8 cellular contexts compared by ENCODE assay signal in genomic region chr17:47692895-47693666, GRCh38. TPM values are rescaled to one million over a fixed set of nuclear protein-coding genes. Genes with fewer than 3 reads are reported as not detected.
A peak's percentile ranks its signal among the peaks of the same experiment; 100 is the strongest.
DNase-seq lines count a peak whose midpoint lies in the region; ATAC-seq and TF ChIP-seq lines count a peak whose summit lies in the region.

No MANE protein-coding gene starts in this region.

- H3K4me1 ChIP-seq in BE2C = peaks cover 9% of the 10 kb centered on the region
- H3K4me1 ChIP-seq in H9 (ENCODE audit: insufficient read depth, low read length) = peaks cover 14% of the 10 kb centered on the region; the same call in 1 of the 2 replicates
- peaks cover 0 to 39% of the 10 kb centered on the region in 2 donors for H3K4me1 ChIP-seq in left lung

- no peak for DNase-seq in BE2C
- peak; percentile 60 for DNase-seq in H9
- DNase-seq in activated naive CD8-positive, alpha-beta T cell treated with anti-CD3 and anti-CD28 coated beads, Interleukin-2, amount 10 ng/mL, durations not matched to agents 7 days and 5 days = no peak
- no peak for DNase-seq in left lung
- no peak for DNase-seq in type B pancreatic cell (ENCODE audit: extremely low spot score, unreplicated experiment)
- no peak for DNase-seq in inferior parietal cortex (ENCODE audit: extremely low spot score)
- no peak for DNase-seq in NCI-H345 (lab: John Stamatoyannopoulos, UW)

- H3K79me2 ChIP-seq in H9 (ENCODE audit: insufficient read depth, low read length) = no peaks in the 10 kb centered on the region

- no peak overlapping the region for H4K8ac ChIP-seq in H9 (replicated peaks; ENCODE audit: insufficient read length, low read depth, low read length)

- no peak overlapping the region for H2BK15ac ChIP-seq in H9 (ENCODE audit: low read depth, low read length)

- no peak overlapping the region for H3K23ac ChIP-seq in H9 (ENCODE audit: insufficient read length, low read depth, low read length)

- H3K27me3 ChIP-seq in BE2C = no peaks in the 10 kb centered on the region
- H3K27me3 ChIP-seq in H9 (ENCODE audit: insufficient read depth, low read length) = no peaks in the 10 kb centered on the region
- H3K27me3 ChIP-seq in left lung = no peaks in the 10 kb centered on the region

- H3K4me1 Mint-ChIP-seq in H9 = peaks cover 28 to 41% of the 10 kb centered on the region in 2 experiments
- H3K4me1 Mint-ChIP-seq in activated naive CD8-positive, alpha-beta T cell treated with anti-CD3 and anti-CD28 coated beads, Interleukin-2, amount 10 ng/mL, durations not matched to agents 7 days and 5 days = peaks cover 20% of the 10 kb centered on the region
- H3K4me1 Mint-ChIP-seq in type B pancreatic cell (ENCODE audit: unreplicated experiment) = peaks cover 21% of the 10 kb centered on the region

- peak overlapping the region; percentile 66 for H3K4me2 ChIP-seq in H9 (ENCODE audit: insufficient read depth, insufficient read length, low read length)

- H3K9me3 ChIP-seq in BE2C (no peaks in the 10 kb centered on the region), H9 (ENCODE audit: control insufficient read depth, low read depth, low read length) (no peaks in the 10 kb centered on the region), left lung (no peaks in the 10 kb centered on the region)

- no peaks in the 10 kb centered on the region for H4K20me1 ChIP-seq in H9 (ENCODE audit: control insufficient read depth, insufficient read depth, insufficient read length)

- intact Hi-C loops in left lung (cut with DNase I) = no loop called here

- H3K4me3 Mint-ChIP-seq in H9 (peak overlapping the region; percentile 67 to 87), type B pancreatic cell (peak overlapping the region; percentile 92)
- H3K4me3 Mint-ChIP-seq in activated naive CD8-positive, alpha-beta T cell treated with anti-CD3 and anti-CD28 coated beads, Interleukin-2, amount 10 ng/mL, durations not matched to agents 7 days and 5 days = peak overlapping the region; percentile 87

- H3K18ac ChIP-seq in H9 (ENCODE audit: insufficient read length, low read depth, low read length) = no peak overlapping the region

- no peak overlapping the region for H2BK12ac ChIP-seq in H9 (ENCODE audit: insufficient read length, low read depth, low read length)

- H3T11ph ChIP-seq in H9 (ENCODE audit: low read length) = no peak overlapping the region

- peaks cover 14% of the 10 kb centered on the region for H3K23me2 ChIP-seq in H9 (ENCODE audit: insufficient read length, low read depth, low read length, poor library complexity, severe bottlenecking)

- H3K27ac Mint-ChIP-seq in H9 = peak overlapping the region; percentile 57 to 93 (median 74); a peak in 6 of 7 replicates
- H3K27ac Mint-ChIP-seq in activated naive CD8-positive, alpha-beta T cell treated with anti-CD3 and anti-CD28 coated beads, Interleukin-2, amount 10 ng/mL, durations not matched to agents 7 days and 5 days = peak overlapping the region; percentile 80
- peak overlapping the region; percentile 73 for H3K27ac Mint-ChIP-seq in type B pancreatic cell

- H3K79me1 ChIP-seq in H9 (ENCODE audit: insufficient read depth, low read depth, low read length, poor library complexity, severe bottlenecking) = no peaks in the 10 kb centered on the region

- no peak overlapping the region for H2AFZ ChIP-seq in H9 (ENCODE audit: low read length)

- H3K9me3 Mint-ChIP-seq in H9 (no peaks in the 10 kb centered on the region; a peak in 1 of 5 replicates), type B pancreatic cell (no peaks in the 10 kb centered on the region)
- no peaks in the 10 kb centered on the region for H3K9me3 Mint-ChIP-seq in activated naive CD8-positive, alpha-beta T cell treated with anti-CD3 and anti-CD28 coated beads, Interleukin-2, amount 10 ng/mL, durations not matched to agents 7 days and 5 days

- H3K36me3 ChIP-seq in BE2C (peaks cover 5% of the 10 kb centered on the region; the same call in 1 of the 2 replicates), left lung (peaks cover 0 to 13% of the 10 kb centered on the region in 2 donors)

- no peak overlapping the region for H4K91ac ChIP-seq in H9 (ENCODE audit: insufficient read length, low read depth, low read length)

- no peak overlapping the region for H3K9ac ChIP-seq in H9 (ENCODE audit: extremely low read depth, insufficient read length, low read length)

- no peak overlapping the region for H2BK120ac ChIP-seq in H9 (ENCODE audit: low read depth, low read length, poor library complexity, severe bottlenecking)

- WGBS in H9 (ENCODE audit: extremely low coverage, insufficient read length, low lambda C conversion rate) = no CpG with 5 or more reads among the region's 10 CpGs

- H3K27ac ChIP-seq in H9 (ENCODE audit: insufficient read length, low read depth, low read length) (no peak overlapping the region), left lung (peak overlapping the region in 1 of 2 donors; percentile 95)

- TF ChIP-seq CTCF in BE2C (IDR thresholded peaks at IDR 0.05; ENCODE audit: low read depth, low read length) = no peak
- no peak for TF ChIP-seq CTCF in H9 (conservative IDR thresholded peaks at IDR 0.05)
- TF ChIP-seq CTCF in left lung (IDR thresholded peaks at IDR 0.05) = no peak
- no peak for TF ChIP-seq CTCF in type B pancreatic cell (conservative IDR thresholded peaks at IDR 0.05)

- H3K4me3 ChIP-seq in BE2C (ENCODE audit: low read depth, low read length) = peak overlapping the region; percentile 68
- H3K4me3 ChIP-seq in left lung = peak overlapping the region; percentile 92 to 96

- no peaks in the 10 kb centered on the region for H3K27me3 Mint-ChIP-seq in H9 (ENCODE audit: low read depth)
- peaks cover 6% of the 10 kb centered on the region for H3K27me3 Mint-ChIP-seq in activated naive CD8-positive, alpha-beta T cell treated with anti-CD3 and anti-CD28 coated beads, Interleukin-2, amount 10 ng/mL, durations not matched to agents 7 days and 5 days
- no peaks in the 10 kb centered on the region for H3K27me3 Mint-ChIP-seq in type B pancreatic cell

- no peak overlapping the region for H3K56ac ChIP-seq in H9 (ENCODE audit: insufficient read length, low read depth, low read length)

- POLR2A ChIA-PET in activated naive CD8-positive, alpha-beta T cell treated with anti-CD3 and anti-CD28 coated beads, Interleukin-2, amount 10 ng/mL, durations not matched to agents 7 days and 5 days (lab: Charles Lee) = interaction anchor here (0.6 to 3.9 kb wide), 4 partner anchors 17 to 43 kb away, joined by 3 to 19 read pairs (median 4); partner anchors contain the start of gene TBX21

- peaks cover 0 to 18% (median 8%) of the 10 kb centered on the region in 3 experiments; a peak in 6 of 7 replicates for H3K36me3 Mint-ChIP-seq in H9 (ENCODE audit: insufficient read depth in 1 of 3, low read depth in 3 of 3)
- no peaks in the 10 kb centered on the region for H3K36me3 Mint-ChIP-seq in activated naive CD8-positive, alpha-beta T cell treated with anti-CD3 and anti-CD28 coated beads, Interleukin-2, amount 10 ng/mL, durations not matched to agents 7 days and 5 days
- no peaks in the 10 kb centered on the region for H3K36me3 Mint-ChIP-seq in type B pancreatic cell

- ATAC-seq in activated naive CD8-positive, alpha-beta T cell treated with anti-CD3 and anti-CD28 coated beads, Interleukin-2, amount 10 ng/mL, durations not matched to agents 7 days and 5 days (ENCODE audit: low read depth) = no peak
- ATAC-seq in left lung (peak; percentile 1), HG03139 (IDR thresholded peaks at IDR 0.05; ENCODE audit: unreplicated experiment) (no peak)

- no peak overlapping the region for H4K5ac ChIP-seq in H9 (ENCODE audit: insufficient read length, low read depth, low read length)

- no peak overlapping the region for H3K14ac ChIP-seq in H9 (ENCODE audit: insufficient read depth, low read length)

- H3K4ac ChIP-seq in H9 (ENCODE audit: low read depth, low read length) = no peak overlapping the region

- H2BK5ac ChIP-seq in H9 (ENCODE audit: insufficient read length, low read length) = no peak overlapping the region

- no peak overlapping the region for H2AK5ac ChIP-seq in H9 (ENCODE audit: insufficient read length, low read length)

- H2BK20ac ChIP-seq in H9 (ENCODE audit: low read depth, low read length, poor library complexity, severe bottlenecking) = no peak overlapping the region

RNA-seq across cellular contexts. Expression of gene TBKBP1, which starts 0.9 kb away (rescaled TPM):
- 31.1 TPM for polyA plus RNA-seq in BE2C (2012; ENCODE audit: insufficient read depth, insufficient read length, low read depth)
- total RNA-seq in H9 (2021) = 33.2 and 33.6 TPM in 2 replicates
- total RNA-seq in activated naive CD8-positive, alpha-beta T cell treated with anti-CD3 and anti-CD28 coated beads, Interleukin-2, amount 10 ng/mL, durations not matched to agents 7 days and 5 days = 1 to 10 TPM; 8.0 to 8.9 TPM
- total RNA-seq in left lung = 10 to 100 TPM; 10.6 to 14.2 TPM
- 10.5 and 19.7 TPM in 2 replicates for total RNA-seq in type B pancreatic cell (ENCODE audit: low replicate concordance)

RNA-seq across cellular contexts. Expression of gene TBX21, which starts 40.0 kb away (rescaled TPM):
- not detected for polyA plus RNA-seq in BE2C (2012; ENCODE audit: insufficient read depth, insufficient read length, low read depth)
- total RNA-seq in H9 (2021) (not detected in 2 replicates), left lung (1 to 10 TPM; 2.4 to 2.8 TPM), type B pancreatic cell (ENCODE audit: low replicate concordance) (not detected in 2 replicates)
- total RNA-seq in activated naive CD8-positive, alpha-beta T cell treated with anti-CD3 and anti-CD28 coated beads, Interleukin-2, amount 10 ng/mL, durations not matched to agents 7 days and 5 days = 10 to 100 TPM; 20.7 to 22.8 TPM

RNA-seq across cellular contexts. Expression of gene KPNB1, which starts 43.4 kb away (rescaled TPM):
- 150 TPM for polyA plus RNA-seq in BE2C (2012; ENCODE audit: insufficient read depth, insufficient read length, low read depth)
- total RNA-seq in H9 (2021) (742 and 764 TPM in 2 replicates), left lung (100 to 1,000 TPM; 195 to 305 TPM), type B pancreatic cell (ENCODE audit: low replicate concordance) (300 and 372 TPM in 2 replicates)
- total RNA-seq in activated naive CD8-positive, alpha-beta T cell treated with anti-CD3 and anti-CD28 coated beads, Interleukin-2, amount 10 ng/mL, durations not matched to agents 7 days and 5 days = 100 to 1,000 TPM; 335 TPM

Comparison
In these comparisons a context has a peak if more than half of its experiments do, and no peak if none do; other contexts are left out.
1. RNA of gene TBX21, which starts 40.0 kb away (total RNA-seq): 20.7 to 22.8 TPM in activated naive CD8-positive, alpha-beta T cell treated with anti-CD3 and anti-CD28 coated beads, Interleukin-2, amount 10 ng/mL, durations not matched to agents 7 days and 5 days; 2.4 to 2.8 TPM in left lung, not detected in H9 and not detected in type B pancreatic cell; every median in the first group is over 4 times any median in the second.
2. Peak in every context shown above with its lines, with median percentiles within 50 percentile points of each other: H3K27ac Mint-ChIP-seq and H3K4me3 Mint-ChIP-seq.